ENCODE assay signal across 1 cellular context in the genomic region with DNA sequence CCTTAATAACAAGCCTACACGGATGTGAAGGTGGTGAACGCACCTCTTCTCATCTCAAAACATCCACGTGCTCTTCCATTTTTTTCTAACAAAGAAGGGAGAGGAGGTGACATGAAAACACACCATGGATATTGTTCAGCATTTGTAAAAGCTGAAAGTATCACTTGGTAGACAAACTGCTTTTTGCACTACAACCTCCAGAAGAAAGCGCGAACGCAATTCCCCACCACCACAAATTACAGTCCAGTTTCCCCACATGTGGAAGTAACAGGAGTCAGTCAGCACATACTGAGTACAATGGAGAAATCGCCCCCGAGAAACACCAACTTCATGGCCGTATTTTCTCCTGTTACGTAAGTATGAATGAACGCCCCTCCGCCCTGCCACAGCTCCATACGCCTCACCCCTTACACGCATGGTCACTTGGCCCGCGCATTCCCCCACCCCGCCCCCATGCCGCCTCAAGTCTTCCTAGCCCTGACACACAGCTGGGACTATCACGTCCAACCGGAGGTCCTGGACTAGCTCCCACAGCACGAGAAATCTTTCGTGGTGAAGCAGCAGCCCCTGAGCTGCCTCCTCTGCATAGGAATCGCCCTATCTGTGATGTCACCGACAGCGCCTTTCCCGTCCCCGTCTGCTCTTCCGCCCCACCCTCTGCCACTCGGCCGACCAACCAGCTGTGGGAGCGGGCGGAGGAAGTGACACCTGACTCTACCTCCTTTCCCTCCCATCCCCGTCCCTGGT.
TF ChIP-seq lines count a peak whose summit lies in the region.

No MANE protein-coding gene starts in this region.

TF ChIP-seq in HCT116, 20 proteins besides CTCF, POLR2A, EP300 and RAD21 (continued from another document):
- TF ChIP-seq SP1 (IDR thresholded peaks at IDR 0.05; ENCODE audit: low read depth) = peak; percentile 51; the same call in 1 of the 2 replicates
